8 cellular contexts compared by ENCODE assay signal in the genomic region with DNA sequence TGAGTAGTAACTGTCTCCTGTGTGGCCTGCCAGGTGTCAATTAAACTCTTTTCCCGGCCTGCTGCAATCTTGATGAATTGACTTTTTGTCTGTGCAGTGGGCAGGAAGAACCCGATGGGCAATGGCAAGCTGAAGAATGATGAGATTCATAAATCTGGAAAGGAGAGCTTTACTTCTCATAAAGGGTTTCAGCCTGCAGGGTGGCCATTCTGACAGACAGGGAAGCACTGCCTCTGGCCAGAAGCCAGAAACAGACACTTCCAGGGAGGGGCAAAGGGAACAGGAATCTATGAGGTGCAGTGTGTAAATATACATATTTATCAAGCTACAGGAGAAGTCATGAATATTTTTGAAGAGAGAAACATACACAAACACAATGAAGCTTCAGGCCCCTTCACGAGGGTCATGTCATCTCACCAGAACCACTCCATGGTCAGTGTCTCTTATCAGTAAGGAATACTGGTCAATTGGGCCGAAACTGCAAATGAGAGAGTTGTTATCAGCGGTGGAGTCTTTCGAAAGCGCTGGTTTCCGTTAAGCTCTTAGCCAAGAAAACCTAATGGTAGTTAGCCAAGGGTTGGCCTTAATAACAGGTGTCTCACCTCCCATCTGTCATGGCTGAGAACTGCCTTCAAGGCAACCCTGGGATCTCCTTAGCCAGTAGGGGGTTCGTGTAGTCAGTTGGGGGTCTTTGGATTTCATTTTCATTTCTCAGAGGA. TPM values are rescaled to one million over a fixed set of nuclear protein-coding genes. Genes with fewer than 3 reads are reported as not detected.
DNase-seq lines count a peak whose midpoint lies in the region; ATAC-seq and TF ChIP-seq lines count a peak whose summit lies in the region.

No MANE protein-coding gene starts in this region.

- peaks cover 21% of the 10 kb centered on the region for H3K36me3 ChIP-seq in suprapubic skin

- H3K27ac ChIP-seq in suprapubic skin: peak overlapping the region; percentile 100

- TF ChIP-seq POLR2A in suprapubic skin (IDR thresholded peaks at IDR 0.05): no peak

- no peaks in the 10 kb centered on the region for H3K27me3 Mint-ChIP-seq in activated T-cell treated with anti-CD3 and anti-CD28 coated beads, Interleukin-2, amount 50 U/mL, for 4 hours (ENCODE audit: low read depth)
- H3K27me3 Mint-ChIP-seq in activated naive CD8-positive, alpha-beta T cell: no peaks in the 10 kb centered on the region

- H3K4me3 Mint-ChIP-seq in activated T-cell treated with anti-CD3 and anti-CD28 coated beads, Interleukin-2, amount 50 U/mL, for 4 hours: peak overlapping the region; percentile 90
- peak overlapping the region; percentile 87 for H3K4me3 Mint-ChIP-seq in activated naive CD8-positive, alpha-beta T cell

- no peak for ATAC-seq in activated T-cell treated with anti-CD3 and anti-CD28 coated beads, Interleukin-2, amount 50 U/mL, for 4 hours

- DNase-seq in activated T-cell treated with anti-CD3 and anti-CD28 coated beads, Interleukin-2, amount 50 U/mL, for 4 hours: no peak
- no peak for DNase-seq in activated T-cell treated with anti-CD3 and anti-CD28 coated beads, Interleukin-2, amount 50 U/mL, for 1 hour
- no peak for DNase-seq in suprapubic skin (ENCODE audit: low spot score in 2 of 2)
- no peak for DNase-seq in NCI-H524 treated with DMSO at 0.1 percent for 48 hours (lab: John Stamatoyannopoulos, UW)
- no peak for DNase-seq in SW480 (ENCODE audit: low spot score)
- no peak for DNase-seq in stimulated activated CD4-positive, alpha-beta T cell treated with anti-CD3 and anti-CD28 coated beads, Interleukin-12 subunit alpha, Interleukin-12 subunit beta, amount 100 ng/mL, for 4 hours

- H3K36me3 Mint-ChIP-seq in activated T-cell treated with anti-CD3 and anti-CD28 coated beads, Interleukin-2, amount 50 U/mL, for 4 hours (ENCODE audit: insufficient read depth): peaks cover 8% of the 10 kb centered on the region
- H3K36me3 Mint-ChIP-seq in activated naive CD8-positive, alpha-beta T cell: no peaks in the 10 kb centered on the region

- peak overlapping the region; percentile 95 for H3K27ac Mint-ChIP-seq in activated naive CD8-positive, alpha-beta T cell

- H3K9me3 ChIP-seq in iPS-18c (ENCODE audit: control insufficient read depth, insufficient read depth, low read length): peaks cover 6% of the 10 kb centered on the region
- H3K9me3 ChIP-seq in suprapubic skin: no peaks in the 10 kb centered on the region

- WGBS in suprapubic skin: 52% methylated on average over 9 of the region's 9 CpGs

- no peak for TF ChIP-seq CTCF in suprapubic skin (IDR thresholded peaks at IDR 0.05)

- no peaks in the 10 kb centered on the region for H3K27me3 ChIP-seq in suprapubic skin

- H3K4me3 ChIP-seq in iPS-18c (ENCODE audit: insufficient read depth, low read depth, low read length) (0 out of 2 replicates have a peak overlapping the region, but pooled peaks have one; percentile 94), suprapubic skin (peak overlapping the region; percentile 79)

- peaks cover 26% of the 10 kb centered on the region for H3K4me1 Mint-ChIP-seq in activated T-cell treated with anti-CD3 and anti-CD28 coated beads, Interleukin-2, amount 50 U/mL, for 4 hours (ENCODE audit: low read depth)
- H3K4me1 Mint-ChIP-seq in activated naive CD8-positive, alpha-beta T cell (ENCODE audit: low read depth): peaks cover 24% of the 10 kb centered on the region

- no peak for TF ChIP-seq EP300 in suprapubic skin (IDR thresholded peaks at IDR 0.05)

- H3K4me1 ChIP-seq in suprapubic skin: peaks cover 26% of the 10 kb centered on the region

- H3K9me3 Mint-ChIP-seq in activated T-cell treated with anti-CD3 and anti-CD28 coated beads, Interleukin-2, amount 50 U/mL, for 4 hours: no peaks in the 10 kb centered on the region
- no peaks in the 10 kb centered on the region for H3K9me3 Mint-ChIP-seq in activated naive CD8-positive, alpha-beta T cell (ENCODE audit: low read depth)

RNA-seq across cellular contexts. Expression of a gene that starts 1.3 kb away (rescaled TPM):
- total RNA-seq in activated T-cell treated with anti-CD3 and anti-CD28 coated beads, Interleukin-2, amount 50 U/mL, for 4 hours: 10 to 100 TPM; 40.9 to 55.9 (median 45.9) TPM
- total RNA-seq in suprapubic skin: 100 to 1,000 TPM in 1 of 4 donors, 10 to 100 TPM in 3; 37.6 to 105 (median 44.7) TPM

RNA-seq across cellular contexts. Expression of a gene that starts 6.7 kb away (rescaled TPM):
- total RNA-seq in activated T-cell treated with anti-CD3 and anti-CD28 coated beads, Interleukin-2, amount 50 U/mL, for 4 hours: 100 to 1,000 TPM; 151 to 165 (median 156) TPM
- total RNA-seq in suprapubic skin: 10 to 100 TPM; 36.4 to 53.1 (median 45.6) TPM

RNA-seq across cellular contexts. Expression of a gene that starts 38.8 kb away (rescaled TPM):
- 10 to 100 TPM; 23.2 to 29.1 (median 24.0) TPM for total RNA-seq in activated T-cell treated with anti-CD3 and anti-CD28 coated beads, Interleukin-2, amount 50 U/mL, for 4 hours
- 10 to 100 TPM; 13.0 to 33.5 (median 20.0) TPM for total RNA-seq in suprapubic skin

RNA-seq across cellular contexts. Expression of a gene that starts 39.1 kb away (rescaled TPM):
- 10 to 100 TPM; 16.5 to 19.9 (median 19.0) TPM for total RNA-seq in activated T-cell treated with anti-CD3 and anti-CD28 coated beads, Interleukin-2, amount 50 U/mL, for 4 hours
- total RNA-seq in suprapubic skin: 10 to 100 TPM; 28.1 to 84.6 (median 33.4) TPM
